ENCODE assay signal across 9 cellular contexts in the genomic region with DNA sequence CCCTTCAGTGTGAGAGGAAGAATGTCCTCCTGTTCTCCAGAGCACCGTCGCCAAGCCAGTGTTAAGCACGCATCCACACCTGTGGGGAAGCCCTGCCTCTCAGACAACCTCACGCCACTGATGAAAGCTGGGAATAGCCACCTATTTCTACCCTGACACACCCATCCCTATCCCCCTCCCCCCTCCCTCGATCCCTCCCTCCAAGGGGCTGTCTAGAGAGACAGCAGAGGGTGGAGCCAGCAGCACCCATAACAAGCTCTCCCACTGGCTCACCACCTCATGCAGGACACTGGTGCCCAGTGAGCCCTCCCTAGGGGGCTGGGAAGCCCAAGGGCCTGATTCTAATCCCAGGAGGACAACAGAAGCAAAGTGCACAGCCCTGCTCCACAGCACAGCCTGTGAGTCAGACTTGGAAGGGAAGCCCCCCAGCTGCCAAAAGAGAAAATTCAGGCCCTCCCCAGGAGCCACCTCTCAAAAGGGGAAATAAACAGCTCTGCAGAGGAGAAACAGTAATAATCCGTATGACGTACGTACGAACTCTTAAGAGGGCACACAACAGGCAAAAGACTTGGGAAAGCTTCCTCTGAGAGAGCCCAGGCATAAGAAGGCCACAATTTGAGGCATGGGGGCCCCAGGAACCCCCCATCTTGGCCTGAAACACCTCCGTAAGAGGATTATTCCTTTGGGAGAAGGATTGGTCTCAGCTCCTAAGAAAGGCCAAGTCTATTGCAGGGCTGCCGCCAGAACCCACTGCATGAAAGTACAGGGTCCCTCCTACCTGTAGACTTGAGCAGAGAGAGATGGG. TPM values are rescaled to one million over a fixed set of nuclear protein-coding genes. Genes with fewer than 3 reads are reported as not detected.
DNase-seq lines count a peak whose midpoint lies in the region; ATAC-seq and TF ChIP-seq lines count a peak whose summit lies in the region.
"Had no signal": no experiment of that assay in that cellular context is flagged by ENCODE, and none has a peak within 500 bp of the region (broad histone marks: within the 10 kb centered on the region; RNA-seq: fewer than 3 reads in every experiment).

No MANE protein-coding gene starts in this region.

- H3K36me3 ChIP-seq in SK-N-SH (replicated peaks in 1 of 2; ENCODE audit: control insufficient read depth in 1 of 2, insufficient read depth in 2 of 2, low read length in 1 of 2) (no peaks in the 10 kb centered on the region), upper lobe of right lung (no peaks in the 10 kb centered on the region)

- H3K9me2 ChIP-seq in SK-N-SH, result no peaks in the 10 kb centered on the region

- CTCF ChIA-PET in activated CD8-positive, alpha-beta T cell treated with anti-CD3 and anti-CD28 coated beads for 36 hours (lab: Charles Lee), result interaction anchor here (0.8 to 1.3 kb wide), 2 partner anchors 68 to 349 kb away, joined by 3 to 4 read pairs; no protein-coding TSS in a partner anchor
- CTCF ChIA-PET in activated CD8-positive, alpha-beta T cell treated with anti-CD3 and anti-CD28 coated beads, Interleukin-2, amount 10 ng/mL, durations not matched to agents 7 days and 5 days (lab: Charles Lee), result interaction anchor here (1.9 to 2.9 kb wide), 2 partner anchors 8 to 100 kb away, joined by 4 to 10 read pairs; no protein-coding TSS in a partner anchor
- CTCF ChIA-PET in SK-N-SH (lab: Yijun Ruan, JAX), result interaction anchor here (0.6 to 1.3 kb wide), 4 partner anchors 40 to 191 kb away, joined by 3 read pairs; no protein-coding TSS in a partner anchor

- no peak for TF ChIP-seq RAD21 in SK-N-SH (IDR thresholded peaks at IDR 0.05; ENCODE audit: low read length)

- H2AFZ ChIP-seq in SK-N-SH (ENCODE audit: low read depth), result no peak overlapping the region

- H3K4me1 ChIP-seq in SK-N-SH (ENCODE audit: control insufficient read depth in 1 of 2, insufficient read depth in 2 of 2, low read depth in 1 of 2, low read length in 1 of 2), result peaks cover 0 to 34% of the 10 kb centered on the region in 2 experiments; a peak in 2 of 4 replicates
- peaks cover 55% of the 10 kb centered on the region for H3K4me1 ChIP-seq in upper lobe of right lung

- H3K9me3 ChIP-seq in SK-N-SH (no peaks in the 10 kb centered on the region), upper lobe of right lung (no peaks in the 10 kb centered on the region)

- no peak overlapping the region for H3K27ac Mint-ChIP-seq in activated CD8-positive, alpha-beta T cell treated with anti-CD3 and anti-CD28 coated beads for 36 hours
- H3K27ac Mint-ChIP-seq in activated CD8-positive, alpha-beta T cell treated with anti-CD3 and anti-CD28 coated beads, Interleukin-2, amount 10 ng/mL, durations not matched to agents 7 days and 5 days, result no peak overlapping the region
- H3K27ac Mint-ChIP-seq: activated T-helper 17 cell treated with anti-CD3 and anti-CD28 coated beads, Interleukin-2, amount 50 U/mL, for 72 hours had no signal

- peaks cover 26% of the 10 kb centered on the region for H3F3A ChIP-seq in SK-N-SH (replicated peaks; ENCODE audit: insufficient read depth)

- 92% methylated on average over 11 of the region's 11 CpGs for WGBS in SK-N-SH (ENCODE audit: low lambda C conversion rate)

- no peaks in the 10 kb centered on the region for H3K36me3 Mint-ChIP-seq in activated CD8-positive, alpha-beta T cell treated with anti-CD3 and anti-CD28 coated beads for 36 hours (ENCODE audit: low read depth)
- peaks cover 1% of the 10 kb centered on the region for H3K36me3 Mint-ChIP-seq in activated CD8-positive, alpha-beta T cell treated with anti-CD3 and anti-CD28 coated beads, Interleukin-2, amount 10 ng/mL, durations not matched to agents 7 days and 5 days (ENCODE audit: low read depth)

- no peak overlapping the region for H3K9ac ChIP-seq in SK-N-SH

- H3K4me2 ChIP-seq in SK-N-SH, result 0 out of 2 replicates have a peak overlapping the region, but pooled peaks have one; percentile 12

- peaks cover 64% of the 10 kb centered on the region for H3K79me2 ChIP-seq in SK-N-SH (ENCODE audit: insufficient read depth)

- TF ChIP-seq EP300 in SK-N-SH (IDR thresholded peaks at IDR 0.05; ENCODE audit: borderline replicate concordance in 1 of 2, low read depth in 1 of 2, low read length in 1 of 2), result no peak

- H3K27me3 Mint-ChIP-seq in activated CD8-positive, alpha-beta T cell treated with anti-CD3 and anti-CD28 coated beads for 36 hours, result no peaks in the 10 kb centered on the region
- no peaks in the 10 kb centered on the region for H3K27me3 Mint-ChIP-seq in activated CD8-positive, alpha-beta T cell treated with anti-CD3 and anti-CD28 coated beads, Interleukin-2, amount 10 ng/mL, durations not matched to agents 7 days and 5 days (ENCODE audit: low read depth)
- H3K27me3 Mint-ChIP-seq: activated T-helper 17 cell treated with anti-CD3 and anti-CD28 coated beads, Interleukin-2, amount 50 U/mL, for 72 hours had no signal

- POLR2A ChIA-PET in activated CD8-positive, alpha-beta T cell treated with anti-CD3 and anti-CD28 coated beads for 36 hours (lab: Charles Lee), result interaction anchor here (1.6 kb wide), 1 partner anchor 11 kb away, joined by 7 read pairs; no protein-coding TSS in a partner anchor
- POLR2A ChIA-PET in activated CD8-positive, alpha-beta T cell treated with anti-CD3 and anti-CD28 coated beads, Interleukin-2, amount 10 ng/mL, durations not matched to agents 7 days and 5 days (lab: Charles Lee), result interaction anchor here (0.7 to 1.0 kb wide), 3 partner anchors 9 to 161 kb away, joined by 3 read pairs; no protein-coding TSS in a partner anchor
- POLR2A ChIA-PET in SK-N-SH (lab: Yijun Ruan, JAX), result no interaction called here

- H3K27ac ChIP-seq in SK-N-SH (ENCODE audit: low read depth in 2 of 2, low read length in 1 of 2) (no peak overlapping the region), upper lobe of right lung (peak overlapping the region; percentile 65)

- H3K27me3 ChIP-seq in SK-N-SH (ENCODE audit: insufficient read depth), result no peaks in the 10 kb centered on the region
- H3K27me3 ChIP-seq in upper lobe of right lung, result no peaks in the 10 kb centered on the region

- intact Hi-C loops in activated CD8-positive, alpha-beta T cell treated with anti-CD3 and anti-CD28 coated beads for 36 hours (cut with micrococcal nuclease), result no loop called here
- intact Hi-C loops in upper lobe of right lung (cut with DNase I), result no loop called here

- H3K9me3 Mint-ChIP-seq in activated CD8-positive, alpha-beta T cell treated with anti-CD3 and anti-CD28 coated beads for 36 hours, result no peaks in the 10 kb centered on the region
- H3K9me3 Mint-ChIP-seq in activated CD8-positive, alpha-beta T cell treated with anti-CD3 and anti-CD28 coated beads, Interleukin-2, amount 10 ng/mL, durations not matched to agents 7 days and 5 days (ENCODE audit: insufficient read depth), result no peaks in the 10 kb centered on the region
- H3K9me3 Mint-ChIP-seq: activated T-helper 17 cell treated with anti-CD3 and anti-CD28 coated beads, Interleukin-2, amount 50 U/mL, for 72 hours had no signal

- H3K4me3 ChIP-seq in SK-N-SH (ENCODE audit: low read depth in 2 of 2, low read length in 1 of 2) (no peak overlapping the region), upper lobe of right lung (no peak overlapping the region)

- peaks cover 35% of the 10 kb centered on the region for H3K4me1 Mint-ChIP-seq in activated CD8-positive, alpha-beta T cell treated with anti-CD3 and anti-CD28 coated beads for 36 hours (ENCODE audit: low read depth)
- peaks cover 18% of the 10 kb centered on the region for H3K4me1 Mint-ChIP-seq in activated CD8-positive, alpha-beta T cell treated with anti-CD3 and anti-CD28 coated beads, Interleukin-2, amount 10 ng/mL, durations not matched to agents 7 days and 5 days (ENCODE audit: low read depth)
- H3K4me1 Mint-ChIP-seq: activated T-helper 17 cell treated with anti-CD3 and anti-CD28 coated beads, Interleukin-2, amount 50 U/mL, for 72 hours had no signal

- no peak for TF ChIP-seq CTCF in activated CD8-positive, alpha-beta T cell treated with anti-CD3 and anti-CD28 coated beads for 36 hours (IDR thresholded peaks at IDR 0.05)
- TF ChIP-seq CTCF in SK-N-SH (IDR thresholded peaks at IDR 0.05) (no peak), upper lobe of right lung (IDR thresholded peaks at IDR 0.05) (no peak)

- 0 out of 2 replicates have a peak, but pooled peaks cover 6% of the 10 kb centered on the region for H4K20me1 ChIP-seq in SK-N-SH (ENCODE audit: insufficient read depth)

- H3K4me3 Mint-ChIP-seq in activated CD8-positive, alpha-beta T cell treated with anti-CD3 and anti-CD28 coated beads for 36 hours, result no peak overlapping the region
- H3K4me3 Mint-ChIP-seq in activated CD8-positive, alpha-beta T cell treated with anti-CD3 and anti-CD28 coated beads, Interleukin-2, amount 10 ng/mL, durations not matched to agents 7 days and 5 days, result no peak overlapping the region
- H3K4me3 Mint-ChIP-seq: activated T-helper 17 cell treated with anti-CD3 and anti-CD28 coated beads, Interleukin-2, amount 50 U/mL, for 72 hours had no signal

- peak; percentile 17 for ATAC-seq in activated CD8-positive, alpha-beta T cell treated with anti-CD3 and anti-CD28 coated beads for 36 hours
- no peak for ATAC-seq in activated CD8-positive, alpha-beta T cell treated with anti-CD3 and anti-CD28 coated beads, Interleukin-2, amount 10 ng/mL, durations not matched to agents 7 days and 5 days
- ATAC-seq in left lobe of liver, result no peak
- ATAC-seq in upper lobe of right lung, result peak; percentile 90
- ATAC-seq in HG03432 (IDR thresholded peaks at IDR 0.05; ENCODE audit: unreplicated experiment), result no peak
- no peak for ATAC-seq in GM19463 (IDR thresholded peaks at IDR 0.05; ENCODE audit: unreplicated experiment)
- ATAC-seq in HG02623 (IDR thresholded peaks at IDR 0.05; ENCODE audit: unreplicated experiment), result no peak
- ATAC-seq: activated T-helper 17 cell treated with anti-CD3 and anti-CD28 coated beads, Interleukin-2, amount 50 U/mL, for 72 hours had no signal

- no peak for DNase-seq in activated CD8-positive, alpha-beta T cell treated with anti-CD3 and anti-CD28 coated beads for 36 hours
- no peak for DNase-seq in activated CD8-positive, alpha-beta T cell treated with anti-CD3 and anti-CD28 coated beads, Interleukin-2, amount 10 ng/mL, durations not matched to agents 7 days and 5 days
- no peak for DNase-seq in SK-N-SH
- peak; percentile 33 for DNase-seq in left lobe of liver (ENCODE audit: low spot score)
- DNase-seq in upper lobe of right lung, result peak; percentile 80

TF ChIP-seq in SK-N-SH, 30 proteins besides CTCF, POLR2A, EP300 and RAD21:
- TF ChIP-seq GATA2 (CRISPR knock-in tag; IDR thresholded peaks at IDR 0.05), result no peak
- TF ChIP-seq, protein P1, sequence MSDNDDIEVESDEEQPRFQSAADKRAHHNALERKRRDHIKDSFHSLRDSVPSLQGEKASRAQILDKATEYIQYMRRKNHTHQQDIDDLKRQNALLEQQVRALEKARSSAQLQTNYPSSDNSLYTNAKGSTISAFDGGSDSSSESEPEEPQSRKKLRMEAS (IDR thresholded peaks at IDR 0.05; ENCODE audit: low read depth), result no peak

RNA-seq across cellular contexts. Expression of a gene that starts 7.7 kb away (rescaled TPM):
- 10 to 100 TPM; 15.3 to 17.9 TPM for total RNA-seq in activated CD8-positive, alpha-beta T cell treated with anti-CD3 and anti-CD28 coated beads for 36 hours
- total RNA-seq in activated CD8-positive, alpha-beta T cell treated with anti-CD3 and anti-CD28 coated beads, Interleukin-2, amount 10 ng/mL, durations not matched to agents 7 days and 5 days, result 10 to 100 TPM; 17.7 to 18.3 TPM
- 2.6 and 3.7 TPM in 2 replicates for polyA plus RNA-seq in SK-N-SH (2012; rRNA removed)
- polyA plus RNA-seq in SK-N-SH (2012; cell fraction: cytosol; rRNA removed), result 1.3 and 2.0 TPM in 2 replicates
- 12.7 and 16.1 TPM in 2 replicates for polyA plus RNA-seq in SK-N-SH (2012; cell fraction: nucleus; rRNA removed)
- total RNA-seq in left lobe of liver (19.2 TPM), upper lobe of right lung (25.9 TPM)

Comparison
In these comparisons a context has a peak if more than half of its experiments do, and no peak if none do; other contexts are left out.
1. ATAC-seq: peak in activated CD8-positive, alpha-beta T cell treated with anti-CD3 and anti-CD28 coated beads for 36 hours (single experiment) and upper lobe of right lung (single experiment); none in activated CD8-positive, alpha-beta T cell treated with anti-CD3 and anti-CD28 coated beads, Interleukin-2, amount 10 ng/mL, durations not matched to agents 7 days and 5 days (single experiment), left lobe of liver (single experiment), HG03432 (single experiment), GM19463 (single experiment) and HG02623 (single experiment).
2. DNase-seq: peak in left lobe of liver (single experiment) and upper lobe of right lung (single experiment); none in activated CD8-positive, alpha-beta T cell treated with anti-CD3 and anti-CD28 coated beads for 36 hours (single experiment), activated CD8-positive, alpha-beta T cell treated with anti-CD3 and anti-CD28 coated beads, Interleukin-2, amount 10 ng/mL, durations not matched to agents 7 days and 5 days (single experiment) and SK-N-SH (single experiment).